Comparison of ENCODE assay signal across 7 cellular contexts in genomic region chr17:31487648-31488263, GRCh38.
DNase-seq lines count a peak whose midpoint lies in the region; ATAC-seq lines count a peak whose summit lies in the region.

No MANE protein-coding gene starts in this region.

- DNase-seq in NCI-H2171 (lab: John Stamatoyannopoulos, UW) (peak; percentile 94), kidney tubule cell (ENCODE audit: low spot score) (peak; percentile 93)
- peak; percentile 88 for DNase-seq in activated CD4-positive, CD25-positive, alpha-beta regulatory T cell treated with anti-CD3 and anti-CD28 coated beads, Interleukin-2, amount 50 U/mL, for 16 hours (ENCODE audit: low read depth, low spot score)
- DNase-seq in central memory CD4-positive, alpha-beta T cell = peak; percentile 93
- DNase-seq in stimulated activated CD4-positive, alpha-beta T cell treated with anti-CD3 and anti-CD28 coated beads, Interleukin-1b, Interleukin-23, amount 100 ng/mL, for 1 hour (ENCODE audit: low read depth in 2 of 2) = peak; percentile 94 to 95

- ATAC-seq in GM18858 (IDR thresholded peaks at IDR 0.05; ENCODE audit: unreplicated experiment) = peak; percentile 45
- peak; percentile 62 for ATAC-seq in HG03095 (IDR thresholded peaks at IDR 0.05; ENCODE audit: unreplicated experiment)

Comparison
In these comparisons a context has a peak if more than half of its experiments do, and no peak if none do; other contexts are left out.
1. Peak in every context shown above with its lines: DNase-seq and ATAC-seq.